ENCODE assay signal across 1 cellular context in the genomic region with DNA sequence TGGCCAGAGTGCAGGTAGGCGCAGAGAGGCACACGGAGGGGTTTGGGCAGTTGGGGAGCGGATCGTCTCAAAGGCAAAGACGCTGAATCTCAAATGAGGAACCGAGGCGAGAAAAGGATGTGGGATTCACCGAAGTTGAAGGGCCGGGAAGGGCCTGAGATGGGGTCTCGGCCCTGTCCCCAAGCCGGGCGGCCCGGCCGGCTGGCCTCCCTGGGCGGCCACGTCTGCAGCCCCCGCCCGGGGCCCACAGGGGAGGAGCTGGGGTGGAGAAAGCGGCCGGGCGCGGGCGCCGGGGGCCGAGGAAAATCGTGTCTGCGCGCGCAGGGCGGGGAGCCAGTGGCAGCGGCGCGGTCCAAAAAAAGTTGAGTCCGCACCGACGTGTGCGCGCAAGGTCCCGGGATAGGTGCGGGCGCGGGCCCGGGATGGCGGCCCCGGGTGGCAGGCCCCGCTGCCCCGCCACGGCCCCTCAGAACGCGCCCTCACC.
TF ChIP-seq lines count a peak whose summit lies in the region.

No MANE protein-coding gene starts in this region.

TF ChIP-seq in HepG2, 621 proteins besides CTCF, POLR2A, EP300 and RAD21 (continued from another document):
- TF ChIP-seq, protein P1, sequence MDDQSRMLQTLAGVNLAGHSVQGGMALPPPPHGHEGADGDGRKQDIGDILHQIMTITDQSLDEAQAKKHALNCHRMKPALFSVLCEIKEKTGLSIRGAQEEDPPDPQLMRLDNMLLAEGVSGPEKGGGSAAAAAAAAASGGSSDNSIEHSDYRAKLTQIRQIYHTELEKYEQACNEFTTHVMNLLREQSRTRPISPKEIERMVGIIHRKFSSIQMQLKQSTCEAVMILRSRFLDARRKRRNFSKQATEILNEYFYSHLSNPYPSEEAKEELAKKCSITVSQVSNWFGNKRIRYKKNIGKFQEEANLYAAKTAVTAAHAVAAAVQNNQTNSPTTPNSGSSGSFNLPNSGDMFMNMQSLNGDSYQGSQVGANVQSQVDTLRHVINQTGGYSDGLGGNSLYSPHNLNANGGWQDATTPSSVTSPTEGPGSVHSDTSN (CRISPR knock-in tag; IDR thresholded peaks at IDR 0.05; ENCODE audit: borderline replicate concordance): 0 out of 2 replicates have a peak, but pooled peaks have one; percentile 31
- TF ChIP-seq REL (CRISPR knock-in tag; conservative IDR thresholded peaks at IDR 0.05) (peak; percentile 51; the same call in 1 of the 2 replicates), AHR (CRISPR knock-in tag; IDR thresholded peaks at IDR 0.05) (no peak), HOXA9 (CRISPR knock-in tag; IDR thresholded peaks at IDR 0.05; ENCODE audit: borderline replicate concordance) (no peak; the same call in 1 of the 2 replicates), IRF2 (CRISPR knock-in tag; IDR thresholded peaks at IDR 0.05) (no peak), MEF2D (CRISPR knock-in tag; IDR thresholded peaks at IDR 0.05) (no peak), ZNF670 (CRISPR knock-in tag; IDR thresholded peaks at IDR 0.05; ENCODE audit: borderline replicate concordance) (no peak), NR2F1 (CRISPR knock-in tag; IDR thresholded peaks at IDR 0.05) (no peak), KMT2A (CRISPR knock-in tag; IDR thresholded peaks at IDR 0.05) (no peak)
- TF ChIP-seq, protein P2, sequence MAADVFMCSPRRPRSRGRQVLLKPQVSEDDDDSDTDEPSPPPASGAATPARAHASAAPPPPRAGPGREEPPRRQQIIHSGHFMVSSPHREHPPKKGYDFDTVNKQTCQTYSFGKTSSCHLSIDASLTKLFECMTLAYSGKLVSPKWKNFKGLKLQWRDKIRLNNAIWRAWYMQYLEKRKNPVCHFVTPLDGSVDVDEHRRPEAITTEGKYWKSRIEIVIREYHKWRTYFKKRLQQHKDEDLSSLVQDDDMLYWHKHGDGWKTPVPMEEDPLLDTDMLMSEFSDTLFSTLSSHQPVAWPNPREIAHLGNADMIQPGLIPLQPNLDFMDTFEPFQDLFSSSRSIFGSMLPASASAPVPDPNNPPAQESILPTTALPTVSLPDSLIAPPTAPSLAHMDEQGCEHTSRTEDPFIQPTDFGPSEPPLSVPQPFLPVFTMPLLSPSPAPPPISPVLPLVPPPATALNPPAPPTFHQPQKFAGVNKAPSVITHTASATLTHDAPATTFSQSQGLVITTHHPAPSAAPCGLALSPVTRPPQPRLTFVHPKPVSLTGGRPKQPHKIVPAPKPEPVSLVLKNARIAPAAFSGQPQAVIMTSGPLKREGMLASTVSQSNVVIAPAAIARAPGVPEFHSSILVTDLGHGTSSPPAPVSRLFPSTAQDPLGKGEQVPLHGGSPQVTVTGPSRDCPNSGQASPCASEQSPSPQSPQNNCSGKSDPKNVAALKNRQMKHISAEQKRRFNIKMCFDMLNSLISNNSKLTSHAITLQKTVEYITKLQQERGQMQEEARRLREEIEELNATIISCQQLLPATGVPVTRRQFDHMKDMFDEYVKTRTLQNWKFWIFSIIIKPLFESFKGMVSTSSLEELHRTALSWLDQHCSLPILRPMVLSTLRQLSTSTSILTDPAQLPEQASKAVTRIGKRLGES (CRISPR knock-in tag; IDR thresholded peaks at IDR 0.05; ENCODE audit: borderline replicate concordance): peak; percentile 65; the same call in 1 of the 2 replicates
- TF ChIP-seq, protein P3, sequence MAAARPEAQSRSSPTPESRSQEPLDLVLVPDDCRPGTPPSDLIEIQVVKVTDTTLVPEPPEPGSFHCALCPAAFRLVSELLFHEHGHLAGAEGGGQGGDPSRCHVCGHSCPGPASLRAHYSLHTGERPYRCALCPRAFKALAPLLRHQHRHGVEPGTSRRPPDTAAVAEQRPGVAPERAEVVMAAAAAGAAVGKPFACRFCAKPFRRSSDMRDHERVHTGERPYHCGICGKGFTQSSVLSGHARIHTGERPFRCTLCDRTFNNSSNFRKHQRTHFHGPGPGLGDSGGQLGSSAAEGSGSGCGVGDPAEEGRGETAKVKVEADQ (CRISPR knock-in tag; IDR thresholded peaks at IDR 0.05; ENCODE audit: borderline replicate concordance): no peak
